Comparison of ENCODE assay signal across 1 cellular context in the genomic region with DNA sequence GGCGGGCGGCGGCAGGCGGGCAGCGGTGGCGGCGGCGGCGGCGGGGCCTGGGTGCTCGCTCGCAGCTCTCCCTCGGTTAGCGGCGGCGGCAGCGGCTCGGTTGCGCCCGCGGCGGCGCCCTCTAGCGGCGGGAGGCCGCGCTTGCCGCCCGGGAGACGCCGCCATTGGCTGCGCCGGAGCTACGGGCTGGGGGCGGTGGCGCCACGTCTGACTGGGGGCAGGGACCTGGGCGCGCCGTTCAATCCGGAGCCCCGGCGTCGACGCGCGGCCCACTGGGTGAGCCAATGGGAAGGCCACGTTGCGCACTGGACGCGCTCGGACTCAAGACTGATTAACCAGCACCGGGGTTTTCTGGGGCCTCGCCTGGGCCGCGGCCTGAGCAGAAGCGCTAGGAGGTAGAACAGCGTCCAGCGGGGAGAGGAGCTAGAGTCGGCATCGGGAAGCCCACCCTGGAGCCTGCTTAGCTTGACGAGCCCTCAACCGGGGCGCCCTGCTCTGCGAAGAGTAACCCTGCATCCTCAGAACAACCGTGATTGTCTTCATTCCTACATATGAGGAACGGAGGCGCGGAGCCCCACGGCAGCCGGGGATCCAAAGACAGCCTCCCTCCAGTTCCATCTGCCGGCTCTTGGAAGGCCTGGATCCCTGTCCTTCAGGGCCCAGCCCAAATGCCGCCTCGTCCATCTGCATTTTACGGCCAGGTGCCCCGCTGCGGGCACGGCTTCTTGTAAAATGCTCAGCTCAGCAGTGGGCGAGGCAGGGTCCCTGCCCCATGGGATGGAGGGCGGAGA.
TF ChIP-seq lines count a peak whose summit lies in the region.

A gene with protein sequence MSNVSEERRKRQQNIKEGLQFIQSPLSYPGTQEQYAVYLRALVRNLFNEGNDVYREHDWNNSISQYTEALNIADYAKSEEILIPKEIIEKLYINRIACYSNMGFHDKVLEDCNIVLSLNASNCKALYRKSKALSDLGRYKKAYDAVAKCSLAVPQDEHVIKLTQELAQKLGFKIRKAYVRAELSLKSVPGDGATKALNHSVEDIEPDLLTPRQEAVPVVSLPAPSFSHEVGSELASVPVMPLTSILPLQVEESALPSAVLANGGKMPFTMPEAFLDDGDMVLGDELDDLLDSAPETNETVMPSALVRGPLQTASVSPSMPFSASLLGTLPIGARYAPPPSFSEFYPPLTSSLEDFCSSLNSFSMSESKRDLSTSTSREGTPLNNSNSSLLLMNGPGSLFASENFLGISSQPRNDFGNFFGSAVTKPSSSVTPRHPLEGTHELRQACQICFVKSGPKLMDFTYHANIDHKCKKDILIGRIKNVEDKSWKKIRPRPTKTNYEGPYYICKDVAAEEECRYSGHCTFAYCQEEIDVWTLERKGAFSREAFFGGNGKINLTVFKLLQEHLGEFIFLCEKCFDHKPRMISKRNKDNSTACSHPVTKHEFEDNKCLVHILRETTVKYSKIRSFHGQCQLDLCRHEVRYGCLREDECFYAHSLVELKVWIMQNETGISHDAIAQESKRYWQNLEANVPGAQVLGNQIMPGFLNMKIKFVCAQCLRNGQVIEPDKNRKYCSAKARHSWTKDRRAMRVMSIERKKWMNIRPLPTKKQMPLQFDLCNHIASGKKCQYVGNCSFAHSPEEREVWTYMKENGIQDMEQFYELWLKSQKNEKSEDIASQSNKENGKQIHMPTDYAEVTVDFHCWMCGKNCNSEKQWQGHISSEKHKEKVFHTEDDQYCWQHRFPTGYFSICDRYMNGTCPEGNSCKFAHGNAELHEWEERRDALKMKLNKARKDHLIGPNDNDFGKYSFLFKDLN (minus strand): TSS at position 93 of the 791 bp plus-strand sequence. CDS start 14,904 bp downstream, outside the sequence.

TF ChIP-seq in IMR-90, 13 proteins besides CTCF, POLR2A, EP300 and RAD21 (continued from another document):
- peak; percentile 80; the same call in 1 of the 2 replicates for TF ChIP-seq MAZ (IDR thresholded peaks at IDR 0.05; ENCODE audit: borderline replicate concordance, low read depth, low read length)
- peak; percentile 39; the same call in 1 of the 2 replicates for TF ChIP-seq MXI1 (IDR thresholded peaks at IDR 0.05; ENCODE audit: borderline replicate concordance, low read depth, low read length)
- no peak for TF ChIP-seq SMC3 (IDR thresholded peaks at IDR 0.05; ENCODE audit: low read depth, low read length)
- peak; percentile 53; the same call in 1 of the 2 replicates for TF ChIP-seq RFX5 (IDR thresholded peaks at IDR 0.05; ENCODE audit: low read depth, low read length)
- TF ChIP-seq FOS (IDR thresholded peaks at IDR 0.05; ENCODE audit: low read depth, low read length) = no peak
